In the genomic region with DNA sequence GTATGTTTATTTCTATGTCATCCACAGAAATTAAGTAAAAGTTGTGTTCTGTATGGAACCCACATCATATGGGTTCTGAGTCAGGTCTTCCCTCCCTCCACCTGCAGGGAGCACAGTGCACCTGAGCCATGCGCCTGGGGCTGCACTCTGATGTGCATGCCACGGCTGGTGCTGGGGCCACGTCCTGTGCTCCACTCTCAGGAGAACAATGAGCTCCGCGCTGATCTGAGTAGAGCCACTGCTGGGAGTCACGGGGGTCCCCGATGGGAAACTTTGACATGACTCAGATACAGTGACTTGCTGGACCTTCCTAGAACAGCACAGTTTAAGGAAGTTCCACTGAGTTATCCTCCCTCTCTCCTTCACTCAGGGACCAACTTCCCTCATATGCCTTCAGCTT, we compare ENCODE assay signal across 17 cellular contexts.
DNase-seq lines count a peak whose midpoint lies in the region; ATAC-seq, FAIRE-seq and TF ChIP-seq lines count a peak whose summit lies in the region.
"Had no signal": no experiment of that assay in that cellular context is flagged by ENCODE, and none has a peak within 500 bp of the region (broad histone marks: within the 10 kb centered on the region; RNA-seq: fewer than 3 reads in every experiment).

No MANE protein-coding gene starts in this region.

- intact Hi-C loops in activated CD4-positive, alpha-beta T cell treated with anti-CD3 and anti-CD28 coated beads, Interleukin-2, amount 10 ng/mL, durations not matched to agents 24 days and 14 days (cut with micrococcal nuclease), result no loop called here
- intact Hi-C loops in stomach (cut with DNase I; ENCODE audit: low total_unique reads), result no loop called here

- H3K9me3 Mint-ChIP-seq in activated CD4-positive, alpha-beta T cell treated with anti-CD3 and anti-CD28 coated beads, Interleukin-2, amount 10 ng/mL, durations not matched to agents 24 days and 14 days, result no peaks in the 10 kb centered on the region
- no peaks in the 10 kb centered on the region for H3K9me3 Mint-ChIP-seq in activated T-cell treated with anti-CD3 and anti-CD28 coated beads, Interleukin-2, amount 50 U/mL, for 4 hours
- H3K9me3 Mint-ChIP-seq in natural killer cell treated with Interleukin-12 subunit alpha and Interleukin-12 subunit beta and Interleukin-15 and Interleukin-18, amount 100 ng/mL, for 72 hours, result no peaks in the 10 kb centered on the region
- H3K9me3 Mint-ChIP-seq: stimulated activated naive B cell treated with anti-CD40 and anti-IgM and Interleukin-4, amounts not matched to agents 10 μg/mL and 1 μg/mL and 100 μg/mL, for 72 hours had no signal

- no peaks in the 10 kb centered on the region for H3K36me3 Mint-ChIP-seq in activated CD4-positive, alpha-beta T cell treated with anti-CD3 and anti-CD28 coated beads, Interleukin-2, amount 10 ng/mL, durations not matched to agents 24 days and 14 days (ENCODE audit: low read depth)
- H3K36me3 Mint-ChIP-seq in activated T-cell treated with anti-CD3 and anti-CD28 coated beads, Interleukin-2, amount 50 U/mL, for 4 hours (ENCODE audit: insufficient read depth), result no peaks in the 10 kb centered on the region
- H3K36me3 Mint-ChIP-seq in natural killer cell treated with Interleukin-12 subunit alpha and Interleukin-12 subunit beta and Interleukin-15 and Interleukin-18, amount 100 ng/mL, for 72 hours, result no peaks in the 10 kb centered on the region
- H3K36me3 Mint-ChIP-seq: stimulated activated naive B cell treated with anti-CD40 and anti-IgM and Interleukin-4, amounts not matched to agents 10 μg/mL and 1 μg/mL and 100 μg/mL, for 72 hours had no signal

- H3K27me3 Mint-ChIP-seq in activated CD4-positive, alpha-beta T cell treated with anti-CD3 and anti-CD28 coated beads, Interleukin-2, amount 10 ng/mL, durations not matched to agents 24 days and 14 days, result peaks cover 31% of the 10 kb centered on the region
- peaks cover 15% of the 10 kb centered on the region for H3K27me3 Mint-ChIP-seq in activated T-cell treated with anti-CD3 and anti-CD28 coated beads, Interleukin-2, amount 50 U/mL, for 4 hours (ENCODE audit: low read depth)
- H3K27me3 Mint-ChIP-seq in natural killer cell treated with Interleukin-12 subunit alpha and Interleukin-12 subunit beta and Interleukin-15 and Interleukin-18, amount 100 ng/mL, for 72 hours, result peaks cover 40 to 47% of the 10 kb centered on the region in 2 donors

- no peaks in the 10 kb centered on the region for H3K36me3 ChIP-seq in stomach
- H3K36me3 ChIP-seq: BLaER1, ovary had no signal

- FAIRE-seq in urothelium cell line (lab: Jason Lieb, UNC), result no peak
- FAIRE-seq: astrocyte, frontal cortex had no signal

- 50 to 75% (median 66%) methylated on average over 6 to 7 of the region's 7 CpGs for WGBS in stomach, 5 donors

- TF ChIP-seq EP300 in stomach (IDR thresholded peaks at IDR 0.05), result no peak

- H3K27me3 ChIP-seq in stomach, result peaks cover 0 to 69% (median 0%) of the 10 kb centered on the region in 3 donors
- H3K27me3 ChIP-seq: BLaER1, ovary had no signal

- H3K4me1 Mint-ChIP-seq in activated CD4-positive, alpha-beta T cell treated with anti-CD3 and anti-CD28 coated beads, Interleukin-2, amount 10 ng/mL, durations not matched to agents 24 days and 14 days, result no peaks in the 10 kb centered on the region
- peaks cover 9% of the 10 kb centered on the region for H3K4me1 Mint-ChIP-seq in activated T-cell treated with anti-CD3 and anti-CD28 coated beads, Interleukin-2, amount 50 U/mL, for 4 hours (ENCODE audit: low read depth)
- H3K4me1 Mint-ChIP-seq in natural killer cell treated with Interleukin-12 subunit alpha and Interleukin-12 subunit beta and Interleukin-15 and Interleukin-18, amount 100 ng/mL, for 72 hours (ENCODE audit: low read depth in 2 of 2), result peaks cover 12% of the 10 kb centered on the region in 2 donors

- no peaks in the 10 kb centered on the region for H3K4me1 ChIP-seq in stomach

- no peak overlapping the region for H3K27ac Mint-ChIP-seq in activated CD4-positive, alpha-beta T cell treated with anti-CD3 and anti-CD28 coated beads, Interleukin-2, amount 10 ng/mL, durations not matched to agents 24 days and 14 days
- peak overlapping the region in 1 of 2 donors; percentile 9 for H3K27ac Mint-ChIP-seq in natural killer cell treated with Interleukin-12 subunit alpha and Interleukin-12 subunit beta and Interleukin-15 and Interleukin-18, amount 100 ng/mL, for 72 hours
- H3K27ac Mint-ChIP-seq: stimulated activated naive B cell treated with anti-CD40 and anti-IgM and Interleukin-4, amounts not matched to agents 10 μg/mL and 1 μg/mL and 100 μg/mL, for 72 hours had no signal

- no peaks in the 10 kb centered on the region for H3K9me3 ChIP-seq in stomach
- H3K9me3 ChIP-seq: BLaER1, ovary had no signal

- peak; percentile 35 for DNase-seq in activated CD4-positive, alpha-beta T cell treated with anti-CD3 and anti-CD28 coated beads for 1 hour
- no peak for DNase-seq in activated CD4-positive, alpha-beta T cell treated with anti-CD3 and anti-CD28 coated beads, Interleukin-2, amount 10 ng/mL, durations not matched to agents 24 days and 14 days
- DNase-seq in T follicular helper cell (ENCODE audit: low read depth) (peak; percentile 26), urothelium cell line (ENCODE audit: low spot score) (no peak), stomach (no peak), NCI-H345 (lab: John Stamatoyannopoulos, UW) (no peak)
- DNase-seq in activated T-cell treated with anti-CD3 and anti-CD28 coated beads, Interleukin-2, amount 50 U/mL, for 4 hours, result peak; percentile 51
- no peak for DNase-seq in natural killer cell treated with Interleukin-12 subunit alpha and Interleukin-12 subunit beta and Interleukin-15 and Interleukin-18, amount 100 ng/mL, for 72 hours (ENCODE audit: low spot score)
- DNase-seq: NCI-H1694; OCI-M1; ovary; stimulated activated naive B cell treated with anti-CD40 and anti-IgM and Interleukin-4, amounts not matched to agents 10 μg/mL and 1 μg/mL and 100 μg/mL, for 72 hours had no signal

- no peak for TF ChIP-seq CTCF in stomach (IDR thresholded peaks at IDR 0.05)

- H3K27ac ChIP-seq in stomach, result no peak overlapping the region
- H3K27ac ChIP-seq: 22Rv1, BLaER1, ovary had no signal

- no peak overlapping the region for H3K4me3 ChIP-seq in stomach
- H3K4me3 ChIP-seq: BLaER1, ovary had no signal

- TF ChIP-seq POLR2A in stomach (IDR thresholded peaks at IDR 0.05), result no peak

- peak; percentile 46 to 72 for ATAC-seq in activated T-cell treated with anti-CD3 and anti-CD28 coated beads, Interleukin-2, amount 50 U/mL, for 4 hours
- ATAC-seq in natural killer cell treated with Interleukin-12 subunit alpha and Interleukin-12 subunit beta and Interleukin-15 and Interleukin-18, amount 100 ng/mL, for 72 hours, result peak in 1 of 2 donors; percentile 60
- ATAC-seq: HCT116; stimulated activated naive B cell treated with anti-CD40 and anti-IgM and Interleukin-4, amounts not matched to agents 10 μg/mL and 1 μg/mL and 100 μg/mL, for 72 hours had no signal

- no peak overlapping the region for H3K4me3 Mint-ChIP-seq in activated CD4-positive, alpha-beta T cell treated with anti-CD3 and anti-CD28 coated beads, Interleukin-2, amount 10 ng/mL, durations not matched to agents 24 days and 14 days
- no peak overlapping the region for H3K4me3 Mint-ChIP-seq in activated T-cell treated with anti-CD3 and anti-CD28 coated beads, Interleukin-2, amount 50 U/mL, for 4 hours
- H3K4me3 Mint-ChIP-seq in natural killer cell treated with Interleukin-12 subunit alpha and Interleukin-12 subunit beta and Interleukin-15 and Interleukin-18, amount 100 ng/mL, for 72 hours, result peak overlapping the region; percentile 21
- H3K4me3 Mint-ChIP-seq: stimulated activated naive B cell treated with anti-CD40 and anti-IgM and Interleukin-4, amounts not matched to agents 10 μg/mL and 1 μg/mL and 100 μg/mL, for 72 hours had no signal

Comparison
In these comparisons a context has a peak if more than half of its experiments do, and no peak if none do; other contexts are left out.
1. DNase-seq: peak in activated CD4-positive, alpha-beta T cell treated with anti-CD3 and anti-CD28 coated beads for 1 hour (single experiment), T follicular helper cell (single experiment) and activated T-cell treated with anti-CD3 and anti-CD28 coated beads, Interleukin-2, amount 50 U/mL, for 4 hours (single experiment); none in activated CD4-positive, alpha-beta T cell treated with anti-CD3 and anti-CD28 coated beads, Interleukin-2, amount 10 ng/mL, durations not matched to agents 24 days and 14 days (single experiment), natural killer cell treated with Interleukin-12 subunit alpha and Interleukin-12 subunit beta and Interleukin-15 and Interleukin-18, amount 100 ng/mL, for 72 hours (single experiment), urothelium cell line (single experiment), stomach (single experiment) and NCI-H345 (single experiment).